In the genomic region with DNA sequence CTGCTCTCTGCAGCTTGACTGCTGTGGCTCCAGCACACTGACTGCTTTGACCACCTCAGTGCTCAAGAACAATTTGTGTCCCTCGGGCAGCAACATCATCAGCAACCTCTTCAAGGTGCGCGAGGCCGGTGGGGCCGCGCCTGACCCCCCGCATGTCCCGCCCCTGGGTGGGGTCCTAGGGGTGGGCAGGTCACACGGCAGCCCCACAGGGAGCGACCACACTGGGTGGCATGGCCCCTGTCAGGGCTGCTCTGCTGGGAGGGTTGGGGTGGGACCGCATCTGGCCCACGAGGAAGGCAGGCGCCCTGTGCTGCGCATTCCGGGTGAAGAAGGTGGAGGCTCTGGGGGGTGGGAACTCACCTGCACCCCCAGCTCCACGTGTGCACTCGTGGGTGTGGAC, we compare ENCODE assay signal across 25 cellular contexts.
"Had no signal": no experiment of that assay in that cellular context is flagged by ENCODE, and none has a peak within 500 bp of the region (broad histone marks: within the 10 kb centered on the region; RNA-seq: fewer than 3 reads in every experiment).

No MANE protein-coding gene starts in this region.

- H3K27ac Mint-ChIP-seq: nephron; stimulated activated naive B cell treated with anti-CD40 and anti-IgM and Interleukin-4, amounts not matched to agents 10 μg/mL and 1 μg/mL and 100 μg/mL, for 72 hours; stimulated activated naive CD8-positive, alpha-beta T cell treated with anti-CD3 and anti-CD28 coated beads, Interleukin-15, Interleukin-2, amounts not matched to agents 100 ng/mL and 50 ng/mL, for 24 hours had no signal

- H3K27me3 ChIP-seq: esophagus muscularis mucosa, foreskin keratinocyte, gastroesophageal sphincter, heart left ventricle, hepatocyte, left lung, right atrium auricular region, thyroid gland, vagina had no signal

- DNase-seq: dermis blood vessel endothelial cell; effector memory CD4-positive, alpha-beta T cell; foreskin keratinocyte; heart left ventricle; left cardiac atrium; left lung; mesenchymal stem cell; midbrain; naive thymus-derived CD4-positive, alpha-beta T cell; nucleus accumbens; stimulated activated CD4-positive, alpha-beta T cell treated with anti-CD3 and anti-CD28 coated beads, Interleukin-15, amount 100 ng/mL, for 24 hours; stimulated activated CD4-positive, alpha-beta T cell treated with anti-CD3 and anti-CD28 coated beads, Interleukin-2, amount 100 ng/mL, for 48 hours; stimulated activated naive B cell treated with anti-CD40 and anti-IgM and Interleukin-4, amounts not matched to agents 10 μg/mL and 1 μg/mL and 100 μg/mL, for 72 hours; thyroid gland; trophoblast cell had no signal

- H3K9me3 ChIP-seq: esophagus muscularis mucosa, gastroesophageal sphincter, heart left ventricle, left lung, prostate gland, right atrium auricular region, thyroid gland, vagina had no signal

- H3K4me3 ChIP-seq: coronary artery, esophagus muscularis mucosa, gastroesophageal sphincter, heart left ventricle, hepatocyte, left lung, prostate gland, right atrium auricular region, skin epidermis, thyroid gland, vagina had no signal

- H3K4me1 ChIP-seq: foreskin keratinocyte had no signal

- H3K27ac ChIP-seq: coronary artery, foreskin keratinocyte, hepatocyte, left lung, prostate gland, right atrium auricular region, thyroid gland, vagina had no signal

- H3K9me3 Mint-ChIP-seq: naive thymus-derived CD4-positive, alpha-beta T cell; nephron; stimulated activated naive B cell treated with anti-CD40 and anti-IgM and Interleukin-4, amounts not matched to agents 10 μg/mL and 1 μg/mL and 100 μg/mL, for 72 hours; stimulated activated naive CD8-positive, alpha-beta T cell treated with anti-CD3 and anti-CD28 coated beads, Interleukin-15, Interleukin-2, amounts not matched to agents 100 ng/mL and 50 ng/mL, for 24 hours had no signal

- H3K4me3 Mint-ChIP-seq: naive thymus-derived CD4-positive, alpha-beta T cell; nephron; stimulated activated naive B cell treated with anti-CD40 and anti-IgM and Interleukin-4, amounts not matched to agents 10 μg/mL and 1 μg/mL and 100 μg/mL, for 72 hours; stimulated activated naive CD8-positive, alpha-beta T cell treated with anti-CD3 and anti-CD28 coated beads, Interleukin-15, Interleukin-2, amounts not matched to agents 100 ng/mL and 50 ng/mL, for 24 hours had no signal

- ATAC-seq: foreskin keratinocyte; gastroesophageal sphincter; heart left ventricle; left cardiac atrium; left lung; naive thymus-derived CD4-positive, alpha-beta T cell; stimulated activated naive B cell treated with anti-CD40 and anti-IgM and Interleukin-4, amounts not matched to agents 10 μg/mL and 1 μg/mL and 100 μg/mL, for 72 hours had no signal

- H3K27me3 Mint-ChIP-seq: stimulated activated naive B cell treated with anti-CD40 and anti-IgM and Interleukin-4, amounts not matched to agents 10 μg/mL and 1 μg/mL and 100 μg/mL, for 72 hours; stimulated activated naive CD8-positive, alpha-beta T cell treated with anti-CD3 and anti-CD28 coated beads, Interleukin-15, Interleukin-2, amounts not matched to agents 100 ng/mL and 50 ng/mL, for 24 hours had no signal
